Comparison of ENCODE assay signal across 1 cellular context in genomic region chr9:136784249-136784996, GRCh38.
TF ChIP-seq lines count a peak whose summit lies in the region.

No MANE protein-coding gene starts in this region.

TF ChIP-seq in K562, 482 proteins besides CTCF, POLR2A, EP300 and RAD21 (continued from another document):
- TF ChIP-seq ZBTB11 (CRISPR knock-in tag; IDR thresholded peaks at IDR 0.05) (peak in 1 of 3 experiments; percentile 43; a peak in 1 of 6 replicates), RUNX1 (IDR thresholded peaks at IDR 0.05; ENCODE audit: low read depth) (no peak), ZNF212 (CRISPR knock-in tag; IDR thresholded peaks at IDR 0.05) (no peak), SMAD4 (CRISPR knock-in tag; conservative IDR thresholded peaks at IDR 0.05) (0 out of 2 replicates have a peak, but pooled peaks have one; percentile 33), MCM2 (IDR thresholded peaks at IDR 0.05; ENCODE audit: low read depth) (no peak), MCM3 (IDR thresholded peaks at IDR 0.05) (no peak), ZNF57 (CRISPR knock-in tag; IDR thresholded peaks at IDR 0.05) (no peak), ZNF780A (CRISPR knock-in tag; IDR thresholded peaks at IDR 0.05) (no peak), ZBTB2 (IDR thresholded peaks at IDR 0.05) (no peak), SIN3A (IDR thresholded peaks at IDR 0.05; ENCODE audit: borderline replicate concordance in 2 of 2, control insufficient read depth in 1 of 2, low read depth in 2 of 2, low read length in 2 of 2) (no peak), DEAF1 (CRISPR knock-in tag; IDR thresholded peaks at IDR 0.05) (peak; percentile 41), SOX6 (IDR thresholded peaks at IDR 0.05) (no peak)
TF ChIP-seq in K562: peak in this region for 17.
